ENCODE assay signal across 29 cellular contexts in genomic region chr1:29134695-29135028, GRCh38. TPM values are rescaled to one million over a fixed set of nuclear protein-coding genes. Genes with fewer than 3 reads are reported as not detected.
A peak's percentile ranks its signal among the peaks of the same experiment; 100 is the strongest.
DNase-seq lines count a peak whose midpoint lies in the region; ATAC-seq, FAIRE-seq and TF ChIP-seq lines count a peak whose summit lies in the region.
"Had no signal": no experiment of that assay in that cellular context is flagged by ENCODE, and none has a peak within 500 bp of the region (broad histone marks: within the 10 kb centered on the region; RNA-seq: fewer than 3 reads in every experiment).

No MANE protein-coding gene starts in this region.

- peak overlapping the region; percentile 41 for H3K4me2 ChIP-seq in keratinocyte (ENCODE audit: control insufficient read depth, extremely low read depth, insufficient read depth, low read depth, low read length)
- H3K4me2 ChIP-seq: PC-9 had no signal

- dilution Hi-C loops in keratinocyte (cut with MboI; ENCODE audit: extremely low pct_ligation_motif_present, low sequenced_read_pairs) = no loop called here

- no peak for FAIRE-seq in keratinocyte (lab: Jason Lieb, UNC)

- 61% methylated on average over 10 of the region's 10 CpGs for WGBS in right cardiac atrium

- H3K27me3 ChIP-seq in right cardiac atrium (ENCODE audit: control insufficient read depth, insufficient read depth) (no peaks in the 10 kb centered on the region), keratinocyte (ENCODE audit: control insufficient read depth, extremely low read depth, insufficient read depth, low read length) (peaks cover 8% of the 10 kb centered on the region)
- H3K27me3 ChIP-seq: body of pancreas, vagina had no signal

- H3K9me1 ChIP-seq in keratinocyte (ENCODE audit: control insufficient read depth, extremely low read depth, insufficient read depth, low read length) = no peaks in the 10 kb centered on the region

- no peaks in the 10 kb centered on the region for H3K36me3 Mint-ChIP-seq in dendritic cell treated with granulocyte-macrophage colony-stimulating factor and Interleukin-4, amounts not matched to agents 40 ng/mL and 50 ng/mL, for 4 days (ENCODE audit: low read depth)
- no peaks in the 10 kb centered on the region for H3K36me3 Mint-ChIP-seq in activated CD4-positive, alpha-beta T cell treated with anti-CD3 and anti-CD28 coated beads, Interleukin-2, amount 10 ng/mL, durations not matched to agents 24 days and 14 days (ENCODE audit: low read depth)
- H3K36me3 Mint-ChIP-seq: memory B cell had no signal

- H3K79me2 ChIP-seq in keratinocyte (ENCODE audit: control insufficient read depth, insufficient read depth, low read length) = no peaks in the 10 kb centered on the region
- H3K79me2 ChIP-seq: parathyroid adenoma had no signal

- no peak overlapping the region for H3K9ac ChIP-seq in keratinocyte (ENCODE audit: control insufficient read depth, extremely low read depth, insufficient read depth, low read length)
- H3K9ac ChIP-seq: parathyroid adenoma had no signal

- H3K4me3 ChIP-seq in right cardiac atrium (ENCODE audit: low read length) (no peak overlapping the region), keratinocyte (ENCODE audit: control insufficient read depth in 2 of 3, extremely low read depth in 1 of 3, insufficient read depth in 2 of 3, low read depth in 1 of 3, low read length in 3 of 3) (peak overlapping the region in 1 of 3 experiments; percentile 20)
- H3K4me3 ChIP-seq: body of pancreas, PC-9, tibial artery had no signal

- ATAC-seq in right cardiac atrium (peak; percentile 13 to 18), Right ventricle myocardium inferior (no peak), GM19328 (IDR thresholded peaks at IDR 0.05; ENCODE audit: unreplicated experiment) (no peak)
- ATAC-seq: activated CD8-positive, alpha-beta T cell treated with anti-CD3 and anti-CD28 coated beads for 36 hours; body of pancreas had no signal

- H4K20me1 ChIP-seq in keratinocyte (ENCODE audit: control insufficient read depth, extremely low read depth, insufficient read depth, low read length) = no peaks in the 10 kb centered on the region

- H3K9me3 Mint-ChIP-seq in dendritic cell treated with granulocyte-macrophage colony-stimulating factor and Interleukin-4, amounts not matched to agents 40 ng/mL and 50 ng/mL, for 4 days = no peaks in the 10 kb centered on the region
- no peaks in the 10 kb centered on the region for H3K9me3 Mint-ChIP-seq in activated CD4-positive, alpha-beta T cell treated with anti-CD3 and anti-CD28 coated beads, Interleukin-2, amount 10 ng/mL, durations not matched to agents 24 days and 14 days
- H3K9me3 Mint-ChIP-seq: activated CD8-positive, alpha-beta T cell treated with anti-CD3 and anti-CD28 coated beads for 36 hours; activated naive CD4-positive, alpha-beta T cell treated with anti-CD3 and anti-CD28 coated beads for 36 hours; memory B cell; neural crest cell had no signal

- intact Hi-C loops in right cardiac atrium (cut with DNase I) (no loop called here), Right ventricle myocardium inferior (cut with DNase I) (no loop called here)
- intact Hi-C loops in dendritic cell treated with granulocyte-macrophage colony-stimulating factor and Interleukin-4, amounts not matched to agents 40 ng/mL and 50 ng/mL, for 4 days (cut with micrococcal nuclease) = no loop called here
- intact Hi-C loops in activated CD4-positive, alpha-beta T cell treated with anti-CD3 and anti-CD28 coated beads, Interleukin-2, amount 10 ng/mL, durations not matched to agents 24 days and 14 days (cut with micrococcal nuclease) = no loop called here

- H3K4me1 ChIP-seq in right cardiac atrium (ENCODE audit: control insufficient read depth, insufficient read depth, low read length) (no peaks in the 10 kb centered on the region), keratinocyte (ENCODE audit: control insufficient read depth, extremely low read depth, insufficient read depth, low read length) (peaks cover 5% of the 10 kb centered on the region)
- H3K4me1 ChIP-seq: body of pancreas, parathyroid adenoma had no signal

- no peak overlapping the region for H3K27ac Mint-ChIP-seq in dendritic cell treated with granulocyte-macrophage colony-stimulating factor and Interleukin-4, amounts not matched to agents 40 ng/mL and 50 ng/mL, for 4 days
- no peak overlapping the region for H3K27ac Mint-ChIP-seq in activated CD4-positive, alpha-beta T cell treated with anti-CD3 and anti-CD28 coated beads, Interleukin-2, amount 10 ng/mL, durations not matched to agents 24 days and 14 days
- H3K27ac Mint-ChIP-seq: activated CD8-positive, alpha-beta T cell treated with anti-CD3 and anti-CD28 coated beads for 36 hours; activated naive CD4-positive, alpha-beta T cell treated with anti-CD3 and anti-CD28 coated beads for 36 hours; memory B cell had no signal

- peak overlapping the region; percentile 18 for H3K4me3 Mint-ChIP-seq in dendritic cell treated with granulocyte-macrophage colony-stimulating factor and Interleukin-4, amounts not matched to agents 40 ng/mL and 50 ng/mL, for 4 days
- no peak overlapping the region for H3K4me3 Mint-ChIP-seq in activated CD4-positive, alpha-beta T cell treated with anti-CD3 and anti-CD28 coated beads, Interleukin-2, amount 10 ng/mL, durations not matched to agents 24 days and 14 days
- H3K4me3 Mint-ChIP-seq: activated CD8-positive, alpha-beta T cell treated with anti-CD3 and anti-CD28 coated beads for 36 hours; memory B cell; neural crest cell had no signal

- H3K27ac ChIP-seq in right cardiac atrium (ENCODE audit: low read length) (no peak overlapping the region), keratinocyte (ENCODE audit: control insufficient read depth, insufficient read depth, low read length) (no peak overlapping the region)
- H3K27ac ChIP-seq: body of pancreas, epithelial cell of prostate, parathyroid adenoma, PC-9, tibial artery, vagina had no signal

- no peak overlapping the region for H2AFZ ChIP-seq in keratinocyte (ENCODE audit: control insufficient read depth, low read length)
- H2AFZ ChIP-seq: parathyroid adenoma, PC-9 had no signal

- TF ChIP-seq CTCF in keratinocyte (optimal IDR thresholded peaks at IDR 0.05 in 1 of 3, IDR thresholded peaks at IDR 0.05 in 1 of 3, conservative IDR thresholded peaks at IDR 0.05 in 1 of 3; ENCODE audit: extremely low read depth in 1 of 3, insufficient read depth in 2 of 3, low read length in 3 of 3) = no peak

- H3K36me3 ChIP-seq in keratinocyte (ENCODE audit: control insufficient read depth in 2 of 2, extremely low read depth in 1 of 2, insufficient read depth in 2 of 2, low read length in 2 of 2) = no peaks in the 10 kb centered on the region
- H3K36me3 ChIP-seq: tibial artery, vagina had no signal

- H3K9me3 ChIP-seq in right cardiac atrium (ENCODE audit: control insufficient read depth, low read length) (no peaks in the 10 kb centered on the region), keratinocyte (ENCODE audit: control insufficient read depth, low read depth, low read length) (no peaks in the 10 kb centered on the region)
- H3K9me3 ChIP-seq: body of pancreas, tibial artery, vagina had no signal

- H3K27me3 Mint-ChIP-seq in dendritic cell treated with granulocyte-macrophage colony-stimulating factor and Interleukin-4, amounts not matched to agents 40 ng/mL and 50 ng/mL, for 4 days = peaks cover 53% of the 10 kb centered on the region
- H3K27me3 Mint-ChIP-seq in activated CD4-positive, alpha-beta T cell treated with anti-CD3 and anti-CD28 coated beads, Interleukin-2, amount 10 ng/mL, durations not matched to agents 24 days and 14 days = peaks cover 10% of the 10 kb centered on the region

- peaks cover 6% of the 10 kb centered on the region for H3K4me1 Mint-ChIP-seq in dendritic cell treated with granulocyte-macrophage colony-stimulating factor and Interleukin-4, amounts not matched to agents 40 ng/mL and 50 ng/mL, for 4 days (ENCODE audit: low read depth)
- peaks cover 2% of the 10 kb centered on the region for H3K4me1 Mint-ChIP-seq in activated CD4-positive, alpha-beta T cell treated with anti-CD3 and anti-CD28 coated beads, Interleukin-2, amount 10 ng/mL, durations not matched to agents 24 days and 14 days
- H3K4me1 Mint-ChIP-seq: memory B cell had no signal

- peak in 1 of 3 donors; percentile 36 for DNase-seq in right cardiac atrium
- DNase-seq in Right ventricle myocardium inferior (ENCODE audit: missing footprints) = no peak
- no peak for DNase-seq in keratinocyte (ENCODE audit: low read depth, low spot score)
- DNase-seq in NOMO-1 treated with dmso at 0.1 percent for 144 hours (lab: John Stamatoyannopoulos, UW; ENCODE audit: unreplicated experiment) = no peak
- DNase-seq in activated CD4-positive, alpha-beta T cell treated with anti-CD3 and anti-CD28 coated beads, Interleukin-2, amount 10 ng/mL, durations not matched to agents 24 days and 14 days = no peak
- DNase-seq: activated CD4-positive, alpha-beta T cell treated with anti-CD3 and anti-CD28 coated beads for 1 hour; activated CD8-positive, alpha-beta T cell treated with anti-CD3 and anti-CD28 coated beads for 36 hours; activated naive CD4-positive, alpha-beta T cell treated with anti-CD3 and anti-CD28 coated beads for 36 hours; body of pancreas; GDM1; glutamatergic neuron; IMR-90; MV-4-11; NCI-H1436 treated with DMSO at 0.1 percent for 48 hours; NCI-H2081 treated with DMSO at 0.1 percent for 48 hours; NCI-H69; SHP77 treated with DMSO at 0.1 percent for 48 hours; stimulated activated CD4-positive, alpha-beta T cell treated with anti-CD3 and anti-CD28 coated beads, Interleukin-12 subunit alpha, Interleukin-12 subunit beta, amount 100 ng/mL, for 4 hours; stimulated activated CD4-positive, alpha-beta T cell treated with anti-CD3 and anti-CD28 coated beads, Interleukin-2, amount 100 ng/mL, for 48 hours; T-helper 2 cell; tibial artery had no signal

RNA-seq across cellular contexts. Expression of gene TMEM200B, which starts 11.0 kb away (rescaled TPM):
- total RNA-seq in right cardiac atrium (1 to 10 TPM; 3.6 to 4.1 (median 3.9) TPM), Right ventricle myocardium inferior (2.1 TPM)
- polyA plus RNA-seq in right cardiac atrium (2.8 TPM), keratinocyte (0.18 to 0.82 TPM (median 0.59 TPM) in 3 replicates)
- not detected for polyA plus RNA-seq in keratinocyte (2011; ENCODE audit: low read depth)
- polyA plus RNA-seq in keratinocyte (2011; cell fraction: cytosol; rRNA removed) = 0.18 and 0.19 TPM in 2 replicates
- 0.22 and 0.33 TPM in 2 replicates for polyA plus RNA-seq in keratinocyte (2011; cell fraction: nucleus; rRNA removed)
- polyA plus RNA-seq in keratinocyte (2012; ENCODE audit: low replicate concordance) = 0.39 and 1.00 TPM in 2 replicates
- polyA minus RNA-seq in keratinocyte = 0.10 to 0.45 TPM (median 0.23 TPM) in 3 replicates
- polyA minus RNA-seq in keratinocyte (2011; cell fraction: cytosol; rRNA and poly(A)+ RNA removed) = not detected
- polyA minus RNA-seq in keratinocyte (2011; cell fraction: nucleus; rRNA and poly(A)+ RNA removed) = 0.21 TPM in 1 of 2 replicates, not detected in the other
- 0.66 and 0.72 TPM in 2 replicates for total RNA-seq in activated CD4-positive, alpha-beta T cell treated with anti-CD3 and anti-CD28 coated beads, Interleukin-2, amount 10 ng/mL, durations not matched to agents 24 days and 14 days

RNA-seq across cellular contexts. Expression of gene SRSF4, which starts 47.0 kb away (rescaled TPM):
- total RNA-seq in right cardiac atrium (10 to 100 TPM; 52.0 to 63.7 (median 61.1) TPM), Right ventricle myocardium inferior (52.4 TPM)
- polyA plus RNA-seq in right cardiac atrium (50.0 TPM), keratinocyte (26.8 to 63.2 TPM (median 51.0 TPM) in 3 replicates)
- polyA plus RNA-seq in keratinocyte (2011; ENCODE audit: low read depth) = 135 TPM
- polyA plus RNA-seq in keratinocyte (2011; cell fraction: cytosol; rRNA removed) = 39.2 and 42.5 TPM in 2 replicates
- polyA plus RNA-seq in keratinocyte (2011; cell fraction: nucleus; rRNA removed) = 89.0 and 94.1 TPM in 2 replicates
- 60.2 and 62.4 TPM in 2 replicates for polyA plus RNA-seq in keratinocyte (2012; ENCODE audit: low replicate concordance)
- 14.8 to 41.8 TPM (median 15.6 TPM) in 3 replicates for polyA minus RNA-seq in keratinocyte
- 18.8 TPM for polyA minus RNA-seq in keratinocyte (2011; cell fraction: cytosol; rRNA and poly(A)+ RNA removed)
- 20.7 and 34.7 TPM in 2 replicates for polyA minus RNA-seq in keratinocyte (2011; cell fraction: nucleus; rRNA and poly(A)+ RNA removed)
- 138 and 141 TPM in 2 replicates for total RNA-seq in activated CD4-positive, alpha-beta T cell treated with anti-CD3 and anti-CD28 coated beads, Interleukin-2, amount 10 ng/mL, durations not matched to agents 24 days and 14 days

Comparison
In these comparisons a context has a peak if more than half of its experiments do, and no peak if none do; other contexts are left out.
1. ATAC-seq: peak in right cardiac atrium (2 of 2); none in Right ventricle myocardium inferior (single experiment) and GM19328 (single experiment).